In the genomic region with DNA sequence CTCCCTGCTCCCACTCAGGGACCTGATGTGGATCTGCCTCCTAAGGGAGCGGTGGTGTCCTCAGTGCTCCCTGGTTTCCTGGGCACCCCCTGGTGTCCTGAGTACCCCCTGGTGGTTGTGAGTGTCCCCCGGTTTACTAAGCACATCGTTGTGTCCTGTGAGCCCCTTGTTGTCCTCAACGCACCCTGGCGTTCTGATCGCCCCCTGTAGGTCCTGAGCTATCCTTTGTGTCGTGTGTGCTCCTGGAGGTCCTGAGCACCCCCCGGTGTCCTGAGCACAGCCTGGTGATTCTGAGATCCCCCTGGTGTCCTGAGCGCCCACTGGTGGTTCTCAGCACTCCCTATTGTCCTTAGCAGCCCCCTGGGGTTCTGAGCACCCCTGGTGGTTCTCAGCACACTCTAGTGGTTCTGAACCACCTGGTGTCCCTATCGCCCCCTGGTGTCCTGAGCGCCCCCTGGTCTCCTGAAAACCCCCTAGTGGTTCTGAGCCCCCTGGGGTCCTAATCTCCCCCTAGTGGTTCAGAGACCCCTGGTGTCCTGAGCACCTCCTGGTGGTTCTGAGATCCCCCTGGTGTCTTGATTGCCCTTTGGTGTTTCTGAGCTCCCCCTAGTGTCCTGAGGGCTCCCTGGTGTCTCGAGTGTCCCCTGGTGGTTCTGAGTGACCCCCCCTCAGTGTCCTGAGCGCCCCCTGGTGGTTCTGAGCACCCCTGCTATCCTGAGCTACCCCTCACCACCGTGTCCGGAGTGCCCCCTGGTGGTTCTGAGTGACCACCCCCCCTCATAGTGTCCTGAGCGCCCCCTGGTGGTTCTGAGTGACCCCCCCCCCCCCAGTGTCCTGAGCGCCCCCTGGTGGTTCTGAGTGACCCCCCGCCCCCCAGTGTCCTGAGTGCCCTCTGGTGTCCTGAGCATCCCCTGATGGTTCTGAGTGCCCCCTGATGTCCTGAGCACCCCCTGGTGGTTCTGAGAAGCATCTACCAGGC, we compare ENCODE assay signal across 10 cellular contexts.
DNase-seq lines count a peak whose midpoint lies in the region; TF ChIP-seq lines count a peak whose summit lies in the region.
"Had no signal": no experiment of that assay in that cellular context is flagged by ENCODE, and none has a peak within 500 bp of the region (broad histone marks: within the 10 kb centered on the region; RNA-seq: fewer than 3 reads in every experiment).

No MANE protein-coding gene starts in this region.

- POLR2A ChIA-PET in MCF 10A (lab: Yijun Ruan, JAX): no interaction called here

- BruUV-seq in MCF 10A (replicated peaks; lab: Mats Ljungman, UMichigan) (no TSS peak), mammary epithelial cell (replicated peaks; lab: Mats Ljungman, UMichigan) (no TSS peak)

- H3K27ac Mint-ChIP-seq in MCF 10A (ENCODE audit: low read depth, unreplicated experiment): no peak overlapping the region

- H3K36me3 ChIP-seq in mammary epithelial cell (ENCODE audit: insufficient read depth, low read length) (no peaks in the 10 kb centered on the region), WERI-Rb-1 (no peaks in the 10 kb centered on the region), testis (ENCODE audit: low read depth, missing control alignments) (no peaks in the 10 kb centered on the region), tibial nerve (no peaks in the 10 kb centered on the region), brain microvascular endothelial cell (replicated peaks) (no peaks in the 10 kb centered on the region)
- no peaks in the 10 kb centered on the region for H3K36me3 ChIP-seq in effector memory CD4-positive, alpha-beta T cell (ENCODE audit: control insufficient read depth, insufficient read depth, low read length)
- H3K36me3 ChIP-seq: lower lobe of right lung had no signal

- no peak for TF ChIP-seq POLR2A in testis (IDR thresholded peaks at IDR 0.05)
- TF ChIP-seq POLR2A in tibial nerve (IDR thresholded peaks at IDR 0.05): no peak

- CTCF ChIA-PET in MCF 10A (lab: Yijun Ruan, JAX) (interaction anchor here (0.6 to 1.1 kb wide), 6 partner anchors 16 to 603 kb away, joined by 3 to 5 read pairs (median 4); no protein-coding TSS in a partner anchor), mammary epithelial cell (lab: Charles Lee; ENCODE audit: low non-redundant PET) (no interaction called here)

- WGBS in mammary epithelial cell (ENCODE audit: low coverage, missing lambda C conversion rate): 67% methylated on average over 10 of the region's 18 CpGs
- WGBS in testis, 2 donors: 63 to 76% methylated on average over 11 of the region's 18 CpGs
- 80 to 82% methylated on average over 11 to 12 of the region's 18 CpGs for WGBS in tibial nerve, 2 donors

- H2AFZ ChIP-seq in mammary epithelial cell (ENCODE audit: low read depth, low read length): no peak overlapping the region

- H3K9me3 ChIP-seq in mammary epithelial cell (replicated peaks; ENCODE audit: insufficient read depth, low read length): no peaks in the 10 kb centered on the region
- H3K9me3 ChIP-seq in WERI-Rb-1 (ENCODE audit: severe bottlenecking): no peaks in the 10 kb centered on the region
- H3K9me3 ChIP-seq in effector memory CD4-positive, alpha-beta T cell (ENCODE audit: control insufficient read depth, low read length): no peaks in the 10 kb centered on the region
- no peaks in the 10 kb centered on the region for H3K9me3 ChIP-seq in testis
- H3K9me3 ChIP-seq in tibial nerve: no peaks in the 10 kb centered on the region
- H3K9me3 ChIP-seq: lower lobe of right lung had no signal

- intact Hi-C loops in MCF 10A (cut with micrococcal nuclease): no loop called here
- intact Hi-C loops in mammary epithelial cell (cut with micrococcal nuclease): no loop called here
- intact Hi-C loops in testis (cut with DNase I; ENCODE audit: low total_unique reads): no loop called here

- H3K4me3 ChIP-seq in mammary epithelial cell (replicated peaks in 1 of 3; ENCODE audit: insufficient read depth in 1 of 3, low read depth in 2 of 3, low read length in 3 of 3) (no peak overlapping the region), WERI-Rb-1 (ENCODE audit: low read depth, low read length) (no peak overlapping the region), testis (no peak overlapping the region), tibial nerve (no peak overlapping the region), brain microvascular endothelial cell (ENCODE audit: low read depth, low read length) (no peak overlapping the region)
- no peak overlapping the region for H3K4me3 ChIP-seq in effector memory CD4-positive, alpha-beta T cell (ENCODE audit: insufficient read depth, low read depth, low read length, poor library complexity, severe bottlenecking)
- H3K4me3 ChIP-seq: lower lobe of right lung had no signal

- no peaks in the 10 kb centered on the region for H3K9me3 Mint-ChIP-seq in MCF 10A (ENCODE audit: unreplicated experiment)

- H3K27me3 ChIP-seq in mammary epithelial cell (ENCODE audit: insufficient read depth, low read length) (no peaks in the 10 kb centered on the region), WERI-Rb-1 (ENCODE audit: insufficient read depth, low read depth, severe bottlenecking) (no peaks in the 10 kb centered on the region), testis (no peaks in the 10 kb centered on the region), tibial nerve (no peaks in the 10 kb centered on the region), brain microvascular endothelial cell (replicated peaks) (no peaks in the 10 kb centered on the region)
- no peaks in the 10 kb centered on the region for H3K27me3 ChIP-seq in effector memory CD4-positive, alpha-beta T cell (replicated peaks; ENCODE audit: control insufficient read depth, insufficient read depth, low read length, poor library complexity, severe bottlenecking)

- no peak overlapping the region for H3K4me2 ChIP-seq in mammary epithelial cell (ENCODE audit: insufficient read depth, low read depth, low read length)

- H3K27me3 Mint-ChIP-seq in MCF 10A (ENCODE audit: insufficient read depth, unreplicated experiment): peaks cover 14% of the 10 kb centered on the region

- H3K4me1 ChIP-seq in mammary epithelial cell (ENCODE audit: insufficient read depth, low read length) (no peaks in the 10 kb centered on the region), testis (no peaks in the 10 kb centered on the region), tibial nerve (no peaks in the 10 kb centered on the region)
- H3K4me1 ChIP-seq in effector memory CD4-positive, alpha-beta T cell (ENCODE audit: control insufficient read depth, insufficient read depth, low read length, poor library complexity, severe bottlenecking): no peaks in the 10 kb centered on the region
- H3K4me1 ChIP-seq: lower lobe of right lung had no signal

- H3K36me3 Mint-ChIP-seq in MCF 10A (ENCODE audit: insufficient read depth, unreplicated experiment): no peaks in the 10 kb centered on the region

- dilution Hi-C loops in mammary epithelial cell (cut with HindIII; ENCODE audit: low sequenced_read_pairs): no loop called here

- TF ChIP-seq CTCF in MCF 10A (IDR thresholded peaks at IDR 0.05; ENCODE audit: unreplicated experiment) (peak; percentile 11), mammary epithelial cell (conservative IDR thresholded peaks at IDR 0.05 in 1 of 2, IDR thresholded peaks at IDR 0.05 in 1 of 2; ENCODE audit: extremely low read depth in 1 of 2, insufficient read depth in 1 of 2, low read depth in 1 of 2, low read length in 2 of 2) (no peak), WERI-Rb-1 (IDR thresholded peaks at IDR 0.05; ENCODE audit: low read depth, low read length) (0 out of 2 replicates have a peak, but pooled peaks have one; percentile 15), testis (IDR thresholded peaks at IDR 0.05) (peak in 1 of 3 experiments; percentile 6), tibial nerve (IDR thresholded peaks at IDR 0.05) (no peak), brain microvascular endothelial cell (IDR thresholded peaks at IDR 0.05; ENCODE audit: low read depth, low read length, missing control alignments) (no peak)

- no peak overlapping the region for H3K4me3 Mint-ChIP-seq in MCF 10A (ENCODE audit: unreplicated experiment)

- in situ Hi-C loops in mammary epithelial cell (cut with MboI; ENCODE audit: low sequenced_read_pairs in 2 of 2) (no loop called here), brain microvascular endothelial cell (cut with HindIII; ENCODE audit: low pct_ligation_motif_present, low sequenced_read_pairs) (no loop called here)

- no peaks in the 10 kb centered on the region for H4K20me1 ChIP-seq in mammary epithelial cell (ENCODE audit: insufficient read depth, low read length)

- H3K27ac ChIP-seq in mammary epithelial cell (ENCODE audit: insufficient read depth, low read depth, low read length) (no peak overlapping the region), WERI-Rb-1 (no peak overlapping the region), testis (no peak overlapping the region), tibial nerve (no peak overlapping the region), brain microvascular endothelial cell (no peak overlapping the region)
- no peak overlapping the region for H3K27ac ChIP-seq in effector memory CD4-positive, alpha-beta T cell (ENCODE audit: insufficient read depth, low read length, poor library complexity, severe bottlenecking)
- H3K27ac ChIP-seq: lower lobe of right lung had no signal

- H3K4me1 Mint-ChIP-seq in MCF 10A (ENCODE audit: insufficient read depth, unreplicated experiment): no peaks in the 10 kb centered on the region

- no peak overlapping the region for H3K9ac ChIP-seq in mammary epithelial cell (ENCODE audit: insufficient read depth, low read length)

- TF ChIP-seq EP300 in tibial nerve (IDR thresholded peaks at IDR 0.05): no peak

- DNase-seq in MCF 10A (ENCODE audit: unreplicated experiment): no peak
- no peak for DNase-seq in mammary epithelial cell
- DNase-seq in WERI-Rb-1: peak; percentile 17
- peak; percentile 5 to 40 (median 39) for DNase-seq in effector memory CD4-positive, alpha-beta T cell
- DNase-seq in testis: peak; percentile 45
- DNase-seq in cerebellar cortex (ENCODE audit: low spot score): no peak
- DNase-seq in tibial nerve (ENCODE audit: low spot score in 2 of 2): no peak
- DNase-seq in brain microvascular endothelial cell: no peak
- DNase-seq: lower lobe of right lung, NCI-H524 had no signal

- no peaks in the 10 kb centered on the region for H3K79me2 ChIP-seq in mammary epithelial cell (ENCODE audit: insufficient read depth, low read length)

Comparison
In these comparisons a context has a peak if more than half of its experiments do, and no peak if none do; other contexts are left out.
1. CTCF ChIP-seq: peak in MCF 10A (single experiment) and WERI-Rb-1 (single experiment); none in mammary epithelial cell (0 of 2), tibial nerve (0 of 5) and brain microvascular endothelial cell (single experiment).
2. DNase-seq: peak in WERI-Rb-1 (single experiment), effector memory CD4-positive, alpha-beta T cell (3 of 3) and testis (single experiment); none in MCF 10A (single experiment), mammary epithelial cell (single experiment), cerebellar cortex (single experiment), tibial nerve (0 of 2) and brain microvascular endothelial cell (single experiment).